Comparison of ENCODE assay signal across 8 cellular contexts in genomic region chr12:71755146-71755892, GRCh38. TPM values are rescaled to one million over a fixed set of nuclear protein-coding genes. Genes with fewer than 3 reads are reported as not detected.
DNase-seq lines count a peak whose midpoint lies in the region; ATAC-seq and TF ChIP-seq lines count a peak whose summit lies in the region.

No MANE protein-coding gene starts in this region.

- H3F3A ChIP-seq in Loucy (ENCODE audit: low read depth) = no peaks in the 10 kb centered on the region

- no peak overlapping the region for H2AK5ac ChIP-seq in H9 (ENCODE audit: insufficient read length, low read length)

- no peak overlapping the region for H3K4ac ChIP-seq in H9 (ENCODE audit: low read depth, low read length)

- no peak overlapping the region for H2AFZ ChIP-seq in H9 (ENCODE audit: low read length)
- peak overlapping the region; percentile 15; the same call in 1 of the 2 replicates for H2AFZ ChIP-seq in Loucy (ENCODE audit: low read length)

- peak; percentile 34 for ATAC-seq in activated CD8-positive, alpha-beta T cell treated with anti-CD3 and anti-CD28 coated beads, Interleukin-2, amount 10 ng/mL, durations not matched to agents 7 days and 5 days

- peak overlapping the region; percentile 93 for H3K9ac ChIP-seq in H9 (ENCODE audit: extremely low read depth, insufficient read length, low read length)
- peak overlapping the region; percentile 78 for H3K9ac ChIP-seq in Loucy (ENCODE audit: low read depth, low read length, poor library complexity, severe bottlenecking)
- peak overlapping the region; percentile 27 for H3K9ac ChIP-seq in endocrine pancreas (ENCODE audit: control insufficient read depth, insufficient read depth, low read length)

- H3K14ac ChIP-seq in H9 (ENCODE audit: insufficient read depth, low read length) = peak overlapping the region; percentile 92

- no peaks in the 10 kb centered on the region; the same call in 1 of the 2 replicates for H3K27me3 Mint-ChIP-seq in H9 (ENCODE audit: low read depth)
- peaks cover 12% of the 10 kb centered on the region for H3K27me3 Mint-ChIP-seq in activated CD8-positive, alpha-beta T cell treated with anti-CD3 and anti-CD28 coated beads, Interleukin-2, amount 10 ng/mL, durations not matched to agents 7 days and 5 days (ENCODE audit: low read depth)

- H2BK120ac ChIP-seq in H9 (ENCODE audit: low read depth, low read length, poor library complexity, severe bottlenecking) = no peak overlapping the region

- H3K23me2 ChIP-seq in H9 (ENCODE audit: insufficient read length, low read depth, low read length, poor library complexity, severe bottlenecking) = peaks cover 13% of the 10 kb centered on the region

- WGBS in H9 (ENCODE audit: extremely low coverage, insufficient read length, low lambda C conversion rate) = no CpG with 5 or more reads among the region's 45 CpGs

- H3K23ac ChIP-seq in H9 (ENCODE audit: insufficient read length, low read depth, low read length) = no peak overlapping the region

- no peak overlapping the region for H3K27ac ChIP-seq in H9 (ENCODE audit: insufficient read length, low read depth, low read length)

- H3K79me1 ChIP-seq in H9 (ENCODE audit: insufficient read depth, low read depth, low read length, poor library complexity, severe bottlenecking) = peaks cover 19% of the 10 kb centered on the region

- no peaks in the 10 kb centered on the region for H3K9me3 ChIP-seq in H9 (ENCODE audit: control insufficient read depth, low read depth, low read length)
- no peaks in the 10 kb centered on the region for H3K9me3 ChIP-seq in Loucy (ENCODE audit: insufficient read depth, low read depth, low read length)
- peaks cover 4% of the 10 kb centered on the region for H3K9me3 ChIP-seq in endocrine pancreas (ENCODE audit: control insufficient read depth, low read length)

- H3K27me3 ChIP-seq in H9 (ENCODE audit: insufficient read depth, low read length) (no peaks in the 10 kb centered on the region), Loucy (ENCODE audit: insufficient read depth, low read length, poor library complexity, severe bottlenecking) (no peaks in the 10 kb centered on the region), endocrine pancreas (ENCODE audit: control insufficient read depth, insufficient read depth, low read length) (no peaks in the 10 kb centered on the region)

- H3K9me2 ChIP-seq in Loucy (replicated peaks; ENCODE audit: low read depth, low read length) = no peaks in the 10 kb centered on the region

- H3T11ph ChIP-seq in H9 (ENCODE audit: low read length) = no peak overlapping the region

- peak overlapping the region; percentile 88 for H3K18ac ChIP-seq in H9 (ENCODE audit: insufficient read length, low read depth, low read length)

- no peak overlapping the region for H4K5ac ChIP-seq in H9 (ENCODE audit: insufficient read length, low read depth, low read length)

- H2BK20ac ChIP-seq in H9 (ENCODE audit: low read depth, low read length, poor library complexity, severe bottlenecking) = no peak overlapping the region

- H3K79me2 ChIP-seq in H9 (ENCODE audit: insufficient read depth, low read length) = peaks cover 21% of the 10 kb centered on the region; the same call in 1 of the 2 replicates
- peaks cover 54% of the 10 kb centered on the region for H3K79me2 ChIP-seq in Loucy (ENCODE audit: insufficient read depth, low read length)

- peak overlapping the region; percentile 89 for H3K4me2 ChIP-seq in H9 (ENCODE audit: insufficient read depth, insufficient read length, low read length)
- peak overlapping the region; percentile 99 for H3K4me2 ChIP-seq in Loucy (ENCODE audit: low read depth, low read length, poor library complexity, severe bottlenecking)

- H4K20me1 ChIP-seq in H9 (ENCODE audit: control insufficient read depth, insufficient read depth, insufficient read length) (no peaks in the 10 kb centered on the region), Loucy (ENCODE audit: insufficient read depth, low read length, poor library complexity, severe bottlenecking) (peaks cover 49% of the 10 kb centered on the region)

- H4K91ac ChIP-seq in H9 (ENCODE audit: insufficient read length, low read depth, low read length) = peak overlapping the region; percentile 39

- DNase-seq in H9 = no peak
- DNase-seq in activated CD8-positive, alpha-beta T cell treated with anti-CD3 and anti-CD28 coated beads, Interleukin-2, amount 10 ng/mL, durations not matched to agents 7 days and 5 days = peak; percentile 56
- peak; percentile 21 for DNase-seq in mucosa of gallbladder (ENCODE audit: low spot score)
- peak; percentile 44 for DNase-seq in stimulated activated CD8-positive, alpha-beta memory T cell treated with anti-CD3 and anti-CD28 coated beads, Interleukin-4, amount 100 ng/mL, for 24 hours (ENCODE audit: low read depth)
- DNase-seq in epidermal melanocyte (ENCODE audit: insufficient read length, low spot score) = no peak

- no peak overlapping the region for H2BK12ac ChIP-seq in H9 (ENCODE audit: insufficient read length, low read depth, low read length)

- peak overlapping the region; percentile 25 for H2BK5ac ChIP-seq in H9 (ENCODE audit: insufficient read length, low read length)

- H3K9me3 Mint-ChIP-seq in H9 = peaks cover 2 to 5% of the 10 kb centered on the region in 2 experiments; a peak in 2 of 5 replicates
- H3K9me3 Mint-ChIP-seq in activated CD8-positive, alpha-beta T cell treated with anti-CD3 and anti-CD28 coated beads, Interleukin-2, amount 10 ng/mL, durations not matched to agents 7 days and 5 days (ENCODE audit: insufficient read depth) = peaks cover 24% of the 10 kb centered on the region

- CTCF ChIA-PET in activated CD8-positive, alpha-beta T cell treated with anti-CD3 and anti-CD28 coated beads, Interleukin-2, amount 10 ng/mL, durations not matched to agents 7 days and 5 days (lab: Charles Lee) = interaction anchor here (0.8 to 3.1 kb wide), 9 partner anchors 8 to 183 kb away, joined by 3 to 14 read pairs (median 4); partner anchors contain the start of genes TMEM19 and TPH2

- no peak overlapping the region for H4K8ac ChIP-seq in H9 (replicated peaks; ENCODE audit: insufficient read length, low read depth, low read length)

- peaks cover 22 to 27% (median 22%) of the 10 kb centered on the region in 3 experiments for H3K36me3 Mint-ChIP-seq in H9 (ENCODE audit: insufficient read depth in 1 of 3, low read depth in 3 of 3)
- H3K36me3 Mint-ChIP-seq in activated CD8-positive, alpha-beta T cell treated with anti-CD3 and anti-CD28 coated beads, Interleukin-2, amount 10 ng/mL, durations not matched to agents 7 days and 5 days (ENCODE audit: low read depth) = peaks cover 41% of the 10 kb centered on the region

- H3K4me3 ChIP-seq in Loucy (ENCODE audit: low read length, poor library complexity, severe bottlenecking) (peak overlapping the region; percentile 91), endocrine pancreas (ENCODE audit: control insufficient read depth, insufficient read depth, low read length) (peak overlapping the region; percentile 90)

- peak overlapping the region; percentile 85 to 92 for H3K4me3 Mint-ChIP-seq in H9
- H3K4me3 Mint-ChIP-seq in activated CD8-positive, alpha-beta T cell treated with anti-CD3 and anti-CD28 coated beads, Interleukin-2, amount 10 ng/mL, durations not matched to agents 7 days and 5 days = peak overlapping the region; percentile 93

- POLR2A ChIA-PET in activated CD8-positive, alpha-beta T cell treated with anti-CD3 and anti-CD28 coated beads, Interleukin-2, amount 10 ng/mL, durations not matched to agents 7 days and 5 days (lab: Charles Lee) = interaction anchor here (2.2 kb wide), 1 partner anchor 92 kb away, joined by 35 read pairs; the partner anchor contains the start of genes THAP2 and ZFC3H1

- peak; percentile 24; the same call in 1 of the 3 replicates for TF ChIP-seq CTCF in GM12872 (IDR thresholded peaks at IDR 0.05; ENCODE audit: insufficient read depth, low read depth, low read length)
- TF ChIP-seq CTCF in H9 (conservative IDR thresholded peaks at IDR 0.05) = no peak
- no peak for TF ChIP-seq CTCF in Loucy (conservative IDR thresholded peaks at IDR 0.05; ENCODE audit: low read length)

- H3K4me1 ChIP-seq in H9 (ENCODE audit: insufficient read depth, low read length) = no peaks in the 10 kb centered on the region
- peaks cover 41% of the 10 kb centered on the region for H3K4me1 ChIP-seq in Loucy (ENCODE audit: insufficient read depth, low read length, poor library complexity, severe bottlenecking)
- H3K4me1 ChIP-seq in endocrine pancreas (ENCODE audit: control insufficient read depth, insufficient read depth, low read length) = no peaks in the 10 kb centered on the region

- no peaks in the 10 kb centered on the region for H3K36me3 ChIP-seq in Loucy (ENCODE audit: insufficient read depth, low read length)
- peaks cover 11% of the 10 kb centered on the region for H3K36me3 ChIP-seq in endocrine pancreas (ENCODE audit: control insufficient read depth, insufficient read depth, low read length)

- no peak overlapping the region; the same call in 1 of the 2 replicates for H2BK15ac ChIP-seq in H9 (ENCODE audit: low read depth, low read length)

- H3K4me1 Mint-ChIP-seq in H9 = peaks cover 19 to 35% of the 10 kb centered on the region in 2 experiments
- peaks cover 34% of the 10 kb centered on the region for H3K4me1 Mint-ChIP-seq in activated CD8-positive, alpha-beta T cell treated with anti-CD3 and anti-CD28 coated beads, Interleukin-2, amount 10 ng/mL, durations not matched to agents 7 days and 5 days (ENCODE audit: low read depth)

- H3K56ac ChIP-seq in H9 (ENCODE audit: insufficient read length, low read depth, low read length) = no peak overlapping the region

- peak overlapping the region in 2 of 3 experiments; percentile 87 to 94; a peak in 4 of 7 replicates for H3K27ac Mint-ChIP-seq in H9
- H3K27ac Mint-ChIP-seq in activated CD8-positive, alpha-beta T cell treated with anti-CD3 and anti-CD28 coated beads, Interleukin-2, amount 10 ng/mL, durations not matched to agents 7 days and 5 days = peak overlapping the region; percentile 95

RNA-seq across cellular contexts. Expression of gene RAB21, which starts 0.7 kb away (rescaled TPM):
- 48.0 and 53.0 TPM in 2 replicates for total RNA-seq in H9 (2021)
- total RNA-seq in activated CD8-positive, alpha-beta T cell treated with anti-CD3 and anti-CD28 coated beads, Interleukin-2, amount 10 ng/mL, durations not matched to agents 7 days and 5 days = 10 to 100 TPM; 55.7 to 56.3 TPM
- total RNA-seq in mucosa of gallbladder = 72.1 TPM

Comparison
In these comparisons a context has a peak if more than half of its experiments do, and no peak if none do; other contexts are left out.
1. DNase-seq: peak in activated CD8-positive, alpha-beta T cell treated with anti-CD3 and anti-CD28 coated beads, Interleukin-2, amount 10 ng/mL, durations not matched to agents 7 days and 5 days (single experiment), mucosa of gallbladder (single experiment) and stimulated activated CD8-positive, alpha-beta memory T cell treated with anti-CD3 and anti-CD28 coated beads, Interleukin-4, amount 100 ng/mL, for 24 hours (single experiment); none in H9 (single experiment) and epidermal melanocyte (single experiment).
2. H3K9ac ChIP-seq: peak in every context shown above with its lines; median percentile 93 in H9; 78 in Loucy; 27 in endocrine pancreas.